In the genomic region with DNA sequence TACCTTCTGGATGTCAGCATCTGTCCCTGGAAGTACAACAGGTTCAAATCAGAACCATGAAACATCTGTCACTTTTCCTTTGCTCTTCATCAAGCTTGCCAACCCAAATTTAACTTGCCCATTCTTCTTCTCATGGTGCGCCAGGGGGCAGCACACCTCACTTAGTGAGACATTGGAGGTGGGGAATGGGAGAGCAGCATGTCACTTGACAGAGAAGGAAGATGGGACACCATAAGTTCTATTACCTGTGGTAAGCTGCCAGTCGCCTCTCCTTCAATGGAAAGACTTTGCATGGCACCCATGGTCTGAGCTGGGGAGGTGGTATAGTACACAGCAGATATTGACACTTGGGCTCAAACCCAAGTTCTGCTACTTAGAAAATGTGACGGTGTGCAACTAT, we compare ENCODE assay signal across 9 cellular contexts. TPM values are rescaled to one million over a fixed set of nuclear protein-coding genes. Genes with fewer than 3 reads are reported as not detected.
A peak's percentile ranks its signal among the peaks of the same experiment; 100 is the strongest.
DNase-seq lines count a peak whose midpoint lies in the region; ATAC-seq, FAIRE-seq and TF ChIP-seq lines count a peak whose summit lies in the region.
"Had no signal": no experiment of that assay in that cellular context is flagged by ENCODE, and none has a peak within 500 bp of the region (broad histone marks: within the 10 kb centered on the region; RNA-seq: fewer than 3 reads in every experiment).

No MANE protein-coding gene starts in this region.

- POLR2A ChIA-PET in CD4-positive, alpha-beta memory T cell (lab: Charles Lee; ENCODE audit: partially characterized antibody) = no interaction called here

- peak; percentile 37 for TF ChIP-seq CTCF in astrocyte (IDR thresholded peaks at IDR 0.05; ENCODE audit: insufficient read depth, low read depth, low read length)

- H3K27ac Mint-ChIP-seq in astrocyte (ENCODE audit: unreplicated experiment) = no peak overlapping the region
- no peak overlapping the region for H3K27ac Mint-ChIP-seq in CD4-positive, alpha-beta memory T cell

- no peaks in the 10 kb centered on the region for H3K36me3 ChIP-seq in astrocyte (ENCODE audit: insufficient read depth, low read length)
- H3K36me3 ChIP-seq in CD4-positive, alpha-beta memory T cell (ENCODE audit: insufficient read depth, low read length) = no peaks in the 10 kb centered on the region

- H3K9me3 ChIP-seq in astrocyte (ENCODE audit: insufficient read depth, low read depth, low read length) = no peaks in the 10 kb centered on the region
- H3K9me3 ChIP-seq in CD4-positive, alpha-beta memory T cell (ENCODE audit: control insufficient read depth in 1 of 2, low read length in 2 of 2) = no peaks in the 10 kb centered on the region
- H3K9me3 ChIP-seq: Caco-2 had no signal

- H3K4me2 ChIP-seq in astrocyte (ENCODE audit: low read length) = no peak overlapping the region

- intact Hi-C loops in CD4-positive, alpha-beta memory T cell (cut with micrococcal nuclease) = loop anchor here (2.0 kb wide), 1 partner anchor 642 kb away; no protein-coding TSS in a partner anchor

- no peak for FAIRE-seq in astrocyte (lab: Jason Lieb, UNC)

- DNase-seq in NOMO-1 (lab: John Stamatoyannopoulos, UW; ENCODE audit: unreplicated experiment in 2 of 2) = peak; percentile 11 to 49
- DNase-seq in NOMO-1 treated with dmso at 0.1 percent for 144 hours (lab: John Stamatoyannopoulos, UW; ENCODE audit: unreplicated experiment) = no peak
- peak; percentile 51 for DNase-seq in Jurkat, Clone E6-1 (ENCODE audit: low read depth, low spot score)
- no peak for DNase-seq in astrocyte (ENCODE audit: low read depth)
- peak; percentile 12 for DNase-seq in mesenteric fat pad (ENCODE audit: low spot score)
- DNase-seq in CD4-positive, alpha-beta memory T cell = no peak
- DNase-seq in NK-92 (lab: John Stamatoyannopoulos, UW; ENCODE audit: unreplicated experiment) = no peak

- H3K27me3 Mint-ChIP-seq in astrocyte (ENCODE audit: low read depth, unreplicated experiment) = peaks cover 12% of the 10 kb centered on the region
- peaks cover 9 to 19% of the 10 kb centered on the region in 2 donors for H3K27me3 Mint-ChIP-seq in CD4-positive, alpha-beta memory T cell

- H3K4me3 Mint-ChIP-seq in astrocyte (ENCODE audit: unreplicated experiment) = no peak overlapping the region
- no peak overlapping the region for H3K4me3 Mint-ChIP-seq in CD4-positive, alpha-beta memory T cell

- H3K4me3 ChIP-seq in Jurkat, Clone E6-1 (ENCODE audit: low read length) = no peak overlapping the region
- H3K4me3 ChIP-seq in astrocyte (ENCODE audit: insufficient read depth, low read depth, low read length) = no peak overlapping the region
- no peak overlapping the region for H3K4me3 ChIP-seq in CD4-positive, alpha-beta memory T cell (ENCODE audit: low read length in 2 of 2)

- H3K36me3 Mint-ChIP-seq in astrocyte (ENCODE audit: low read depth, unreplicated experiment) = no peaks in the 10 kb centered on the region
- no peaks in the 10 kb centered on the region for H3K36me3 Mint-ChIP-seq in CD4-positive, alpha-beta memory T cell

- no peaks in the 10 kb centered on the region for H3K4me1 Mint-ChIP-seq in astrocyte (ENCODE audit: low read depth, unreplicated experiment)
- H3K4me1 Mint-ChIP-seq in CD4-positive, alpha-beta memory T cell = peaks cover 4 to 7% (median 6%) of the 10 kb centered on the region in 4 donors

- H3K9me3 Mint-ChIP-seq in astrocyte (ENCODE audit: unreplicated experiment) = no peaks in the 10 kb centered on the region
- H3K9me3 Mint-ChIP-seq in CD4-positive, alpha-beta memory T cell = no peaks in the 10 kb centered on the region

- no peaks in the 10 kb centered on the region for H3K4me1 ChIP-seq in astrocyte (ENCODE audit: insufficient read depth, low read length)
- peaks cover 22% of the 10 kb centered on the region for H3K4me1 ChIP-seq in CD4-positive, alpha-beta memory T cell (ENCODE audit: insufficient read depth, low read length)

- no peak overlapping the region for H2AFZ ChIP-seq in astrocyte (ENCODE audit: low read depth, low read length)

- ATAC-seq in GM21723 (IDR thresholded peaks at IDR 0.05; ENCODE audit: unreplicated experiment) = no peak

- no peaks in the 10 kb centered on the region for H4K20me1 ChIP-seq in astrocyte (ENCODE audit: insufficient read depth, low read length)

- no peak overlapping the region for H3K27ac ChIP-seq in astrocyte (ENCODE audit: low read depth, low read length)
- H3K27ac ChIP-seq in CD4-positive, alpha-beta memory T cell (ENCODE audit: low read depth, low read length) = no peak overlapping the region

- H3K9ac ChIP-seq in astrocyte (ENCODE audit: low read length) = no peak overlapping the region

- CTCF ChIA-PET in CD4-positive, alpha-beta memory T cell (lab: Charles Lee; ENCODE audit: partially characterized antibody) = interaction anchor here (0.7 to 3.4 kb wide), 6 partner anchors 10 to 150 kb away, joined by 3 to 19 read pairs (median 7); a partner anchor contains a TSS

- peaks cover 42% of the 10 kb centered on the region for H3K27me3 ChIP-seq in astrocyte (ENCODE audit: insufficient read depth, low read length)
- H3K27me3 ChIP-seq in CD4-positive, alpha-beta memory T cell (ENCODE audit: insufficient read depth, low read length) = peaks cover 12% of the 10 kb centered on the region

- H3K79me2 ChIP-seq in astrocyte (ENCODE audit: insufficient read depth, low read length) = no peaks in the 10 kb centered on the region

RNA-seq across cellular contexts. Expression of a gene that starts 2.9 kb away (rescaled TPM):
- polyA plus RNA-seq in Jurkat, Clone E6-1 (2012; ENCODE audit: insufficient read depth, insufficient read length) = 3.5 TPM
- total RNA-seq in astrocyte = 2.3 and 3.3 TPM in 2 replicates
- 0.58 TPM for total RNA-seq in mesenteric fat pad
- under 1 TPM; 0.12 to 0.47 TPM for total RNA-seq in CD4-positive, alpha-beta memory T cell
- not detected for polyA plus RNA-seq in CD4-positive, alpha-beta memory T cell

Comparison
In these comparisons a context has a peak if more than half of its experiments do, and no peak if none do; other contexts are left out.
1. DNase-seq: peak in NOMO-1 (2 of 2), Jurkat, Clone E6-1 (single experiment) and mesenteric fat pad (single experiment); none in NOMO-1 treated with dmso at 0.1 percent for 144 hours (single experiment), astrocyte (single experiment), CD4-positive, alpha-beta memory T cell (0 of 5) and NK-92 (single experiment).